ENCODE assay signal across 2 cellular contexts in genomic region chr13:110298221-110298565, GRCh38.
A peak's percentile ranks its signal among the peaks of the same experiment; 100 is the strongest.
TF ChIP-seq lines count a peak whose summit lies in the region.

No MANE protein-coding gene starts in this region.

TF ChIP-seq in liver, 16 proteins besides CTCF, POLR2A, EP300 and RAD21:
- TF ChIP-seq HNF4G (IDR thresholded peaks at IDR 0.05), result no peak
- no peak for TF ChIP-seq RXRA (IDR thresholded peaks at IDR 0.05)
- no peak for TF ChIP-seq YY1 (IDR thresholded peaks at IDR 0.05)
- TF ChIP-seq MAX (IDR thresholded peaks at IDR 0.05), result peak; percentile 10
- no peak for TF ChIP-seq SP1 (IDR thresholded peaks at IDR 0.05)
- TF ChIP-seq TAF1 (conservative IDR thresholded peaks at IDR 0.05), result no peak
- TF ChIP-seq JUND (IDR thresholded peaks at IDR 0.05), result no peak

TF ChIP-seq in HepG2, 621 proteins besides CTCF, POLR2A, EP300 and RAD21:
- TF ChIP-seq ZNF296 (CRISPR knock-in tag; conservative IDR thresholded peaks at IDR 0.05) (no peak), NBN (conservative IDR thresholded peaks at IDR 0.05) (no peak), ZNF496 (CRISPR knock-in tag; IDR thresholded peaks at IDR 0.05; ENCODE audit: insufficient replicate concordance) (no peak)
